ENCODE assay signal across 11 cellular contexts in the genomic region with DNA sequence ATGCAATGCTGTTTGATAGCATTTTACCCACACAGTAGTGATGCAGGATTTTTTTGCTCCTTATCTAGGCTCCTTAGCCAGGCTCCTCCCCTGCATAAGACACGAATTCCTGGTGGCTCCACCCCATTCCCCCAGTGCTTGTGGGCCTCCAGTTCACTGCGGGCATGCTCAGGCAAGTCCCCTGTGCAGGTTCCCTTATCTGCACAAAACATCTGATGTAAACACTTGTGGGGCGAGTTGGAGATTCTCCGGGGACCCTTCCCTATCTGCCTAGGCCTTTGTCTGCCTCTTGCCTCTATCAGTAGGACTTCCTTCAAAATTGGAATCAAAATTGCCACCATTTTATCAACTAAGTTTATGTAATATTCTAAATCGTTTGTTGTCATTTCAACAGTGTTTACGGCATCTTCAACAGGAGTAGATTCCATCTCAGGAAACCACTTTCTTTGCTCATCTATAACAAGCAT. TPM values are rescaled to one million over a fixed set of nuclear protein-coding genes. Genes with fewer than 3 reads are reported as not detected.
DNase-seq lines count a peak whose midpoint lies in the region; ATAC-seq, FAIRE-seq and TF ChIP-seq lines count a peak whose summit lies in the region.
"Had no signal": no experiment of that assay in that cellular context is flagged by ENCODE, and none has a peak within 500 bp of the region (broad histone marks: within the 10 kb centered on the region; RNA-seq: fewer than 3 reads in every experiment).

No MANE protein-coding gene starts in this region.

- no peak overlapping the region for H3K56ac ChIP-seq in mesendoderm (ENCODE audit: low read length)

- H2AK5ac ChIP-seq in mesendoderm (ENCODE audit: low read length): no peak overlapping the region

- H3K4me1 ChIP-seq in mesendoderm (ENCODE audit: control insufficient read depth, low read depth, low read length): no peaks in the 10 kb centered on the region
- H3K4me1 ChIP-seq in small intestine (ENCODE audit: control insufficient read depth in 2 of 2, insufficient read depth in 1 of 2, low read depth in 1 of 2, low read length in 1 of 2): no peaks in the 10 kb centered on the region

- peak; percentile 24 for DNase-seq in NCI-H1436 (lab: John Stamatoyannopoulos, UW)
- DNase-seq in NCI-H1436 treated with DMSO at 0.1 percent for 48 hours (lab: John Stamatoyannopoulos, UW): no peak
- DNase-seq in WTC11 (ENCODE audit: low spot score): peak; percentile 31
- peak; percentile 69 for DNase-seq in mesendoderm
- DNase-seq in small intestine: no peak
- no peak for DNase-seq in substantia nigra (lab: John Stamatoyannopoulos, UW)
- DNase-seq: body of pancreas had no signal

- no peaks in the 10 kb centered on the region for H3K9me3 ChIP-seq in KOPT-K1 (ENCODE audit: insufficient read depth, low read length, poor library complexity, severe bottlenecking)
- H3K9me3 ChIP-seq in small intestine (ENCODE audit: control insufficient read depth, low read depth): no peaks in the 10 kb centered on the region
- H3K9me3 ChIP-seq: body of pancreas, gastroesophageal sphincter, SJSA1 had no signal

- no peak overlapping the region for H3K18ac ChIP-seq in mesendoderm (ENCODE audit: low read length)

- no peak for TF ChIP-seq CTCF in WTC11 (IDR thresholded peaks at IDR 0.05)

- H3K4me3 ChIP-seq in mesendoderm (ENCODE audit: low read length) (no peak overlapping the region), small intestine (ENCODE audit: low read depth in 1 of 2, low read length in 2 of 2) (no peak overlapping the region)
- H3K4me3 ChIP-seq: body of pancreas, gastroesophageal sphincter, SJSA1 had no signal

- no peak overlapping the region for H4K8ac ChIP-seq in mesendoderm (ENCODE audit: low read depth, low read length)

- H3K23ac ChIP-seq in mesendoderm (ENCODE audit: low read length): no peak overlapping the region

- H3K9ac ChIP-seq in mesendoderm (ENCODE audit: low read length): no peak overlapping the region

- peak overlapping the region; percentile 27 for H3K4ac ChIP-seq in mesendoderm (ENCODE audit: low read depth, low read length)

- H3K4me2 ChIP-seq in mesendoderm (ENCODE audit: low read length): no peak overlapping the region

- POLR2A ChIA-PET in WTC11 (lab: Charles Lee): no interaction called here

- H3K36me3 ChIP-seq in KOPT-K1 (ENCODE audit: insufficient read depth, low read length): no peaks in the 10 kb centered on the region
- H3K36me3 ChIP-seq in mesendoderm (ENCODE audit: control insufficient read depth, insufficient read depth, low read length): no peaks in the 10 kb centered on the region
- H3K36me3 ChIP-seq in small intestine (ENCODE audit: control insufficient read depth in 2 of 2, insufficient read depth in 2 of 2, low read length in 2 of 2): no peaks in the 10 kb centered on the region
- H3K36me3 ChIP-seq: gastroesophageal sphincter, SJSA1 had no signal

- H3K4me3 Mint-ChIP-seq in WTC11: no peak overlapping the region

- H3K79me2 ChIP-seq in mesendoderm (ENCODE audit: control insufficient read depth, insufficient read depth, low read length): no peaks in the 10 kb centered on the region

- WGBS in mesendoderm (ENCODE audit: extremely low coverage, insufficient coverage, low lambda C conversion rate): no CpG with 5 or more reads among the region's 6 CpGs
- WGBS in small intestine, 3 donors: 60 to 77% (median 69%) methylated on average over 6 of the region's 6 CpGs

- peaks cover 22% of the 10 kb centered on the region for H3K9me3 Mint-ChIP-seq in WTC11

- CTCF ChIA-PET in WTC11 (lab: Charles Lee): no interaction called here

- no peak overlapping the region for H2BK15ac ChIP-seq in mesendoderm (replicated peaks; ENCODE audit: low read depth)

- no peak overlapping the region for H2BK5ac ChIP-seq in mesendoderm (ENCODE audit: low read length)

- no peaks in the 10 kb centered on the region for H3K79me1 ChIP-seq in mesendoderm (ENCODE audit: low read length)

- peaks cover 21% of the 10 kb centered on the region for H3K36me3 Mint-ChIP-seq in WTC11

- H3K4me1 Mint-ChIP-seq in WTC11: peaks cover 22% of the 10 kb centered on the region

- H3K27ac ChIP-seq in KOPT-K1 (ENCODE audit: low read depth, low read length, poor library complexity, severe bottlenecking) (peak overlapping the region; percentile 31), mesendoderm (ENCODE audit: low read depth, low read length) (no peak overlapping the region), small intestine (ENCODE audit: low read depth in 1 of 2, low read length in 1 of 2) (no peak overlapping the region), substantia nigra (ENCODE audit: low read depth, low read length, poor library complexity, severe bottlenecking) (no peak overlapping the region)
- H3K27ac ChIP-seq: body of pancreas, gastroesophageal sphincter, SJSA1 had no signal

- H2BK120ac ChIP-seq in mesendoderm (ENCODE audit: low read depth, low read length): no peak overlapping the region

- no peak for FAIRE-seq in small intestine (lab: Jason Lieb, UNC)

- H3K27ac Mint-ChIP-seq in WTC11: peak overlapping the region; percentile 37; the same call in 1 of the 2 replicates

- H4K5ac ChIP-seq in mesendoderm (ENCODE audit: low read length): no peak overlapping the region

- peak; percentile 79 for ATAC-seq in WTC11
- ATAC-seq in HG02981 (IDR thresholded peaks at IDR 0.05; ENCODE audit: unreplicated experiment): no peak
- ATAC-seq: body of pancreas, gastroesophageal sphincter had no signal

- H3K27me3 Mint-ChIP-seq in WTC11 (ENCODE audit: low read depth): no peaks in the 10 kb centered on the region

- H3K27me3 ChIP-seq in mesendoderm (ENCODE audit: insufficient read depth, low read length, poor library complexity) (no peaks in the 10 kb centered on the region), small intestine (ENCODE audit: control insufficient read depth in 2 of 2, insufficient read depth in 2 of 2, low read length in 2 of 2) (no peaks in the 10 kb centered on the region)
- H3K27me3 ChIP-seq: body of pancreas, gastroesophageal sphincter, SJSA1 had no signal

TF ChIP-seq in WTC11, 78 proteins besides CTCF, POLR2A, EP300 and RAD21 (continues in another document):
- TF ChIP-seq ELF4 (CRISPR knock-in tag; IDR thresholded peaks at IDR 0.05; ENCODE audit: low read depth) (no peak), SMAD4 (CRISPR knock-in tag; IDR thresholded peaks at IDR 0.05) (no peak), ESRRA (CRISPR knock-in tag; IDR thresholded peaks at IDR 0.05; ENCODE audit: borderline replicate concordance) (no peak), GTF2I (CRISPR knock-in tag; conservative IDR thresholded peaks at IDR 0.05) (no peak), FOXK1 (CRISPR knock-in tag; IDR thresholded peaks at IDR 0.05) (no peak)
- TF ChIP-seq, protein P1, sequence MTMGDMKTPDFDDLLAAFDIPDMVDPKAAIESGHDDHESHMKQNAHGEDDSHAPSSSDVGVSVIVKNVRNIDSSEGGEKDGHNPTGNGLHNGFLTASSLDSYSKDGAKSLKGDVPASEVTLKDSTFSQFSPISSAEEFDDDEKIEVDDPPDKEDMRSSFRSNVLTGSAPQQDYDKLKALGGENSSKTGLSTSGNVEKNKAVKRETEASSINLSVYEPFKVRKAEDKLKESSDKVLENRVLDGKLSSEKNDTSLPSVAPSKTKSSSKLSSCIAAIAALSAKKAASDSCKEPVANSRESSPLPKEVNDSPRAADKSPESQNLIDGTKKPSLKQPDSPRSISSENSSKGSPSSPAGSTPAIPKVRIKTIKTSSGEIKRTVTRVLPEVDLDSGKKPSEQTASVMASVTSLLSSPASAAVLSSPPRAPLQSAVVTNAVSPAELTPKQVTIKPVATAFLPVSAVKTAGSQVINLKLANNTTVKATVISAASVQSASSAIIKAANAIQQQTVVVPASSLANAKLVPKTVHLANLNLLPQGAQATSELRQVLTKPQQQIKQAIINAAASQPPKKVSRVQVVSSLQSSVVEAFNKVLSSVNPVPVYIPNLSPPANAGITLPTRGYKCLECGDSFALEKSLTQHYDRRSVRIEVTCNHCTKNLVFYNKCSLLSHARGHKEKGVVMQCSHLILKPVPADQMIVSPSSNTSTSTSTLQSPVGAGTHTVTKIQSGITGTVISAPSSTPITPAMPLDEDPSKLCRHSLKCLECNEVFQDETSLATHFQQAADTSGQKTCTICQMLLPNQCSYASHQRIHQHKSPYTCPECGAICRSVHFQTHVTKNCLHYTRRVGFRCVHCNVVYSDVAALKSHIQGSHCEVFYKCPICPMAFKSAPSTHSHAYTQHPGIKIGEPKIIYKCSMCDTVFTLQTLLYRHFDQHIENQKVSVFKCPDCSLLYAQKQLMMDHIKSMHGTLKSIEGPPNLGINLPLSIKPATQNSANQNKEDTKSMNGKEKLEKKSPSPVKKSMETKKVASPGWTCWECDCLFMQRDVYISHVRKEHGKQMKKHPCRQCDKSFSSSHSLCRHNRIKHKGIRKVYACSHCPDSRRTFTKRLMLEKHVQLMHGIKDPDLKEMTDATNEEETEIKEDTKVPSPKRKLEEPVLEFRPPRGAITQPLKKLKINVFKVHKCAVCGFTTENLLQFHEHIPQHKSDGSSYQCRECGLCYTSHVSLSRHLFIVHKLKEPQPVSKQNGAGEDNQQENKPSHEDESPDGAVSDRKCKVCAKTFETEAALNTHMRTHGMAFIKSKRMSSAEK (CRISPR knock-in tag; IDR thresholded peaks at IDR 0.05; ENCODE audit: borderline replicate concordance): no peak
- TF ChIP-seq, protein P2, sequence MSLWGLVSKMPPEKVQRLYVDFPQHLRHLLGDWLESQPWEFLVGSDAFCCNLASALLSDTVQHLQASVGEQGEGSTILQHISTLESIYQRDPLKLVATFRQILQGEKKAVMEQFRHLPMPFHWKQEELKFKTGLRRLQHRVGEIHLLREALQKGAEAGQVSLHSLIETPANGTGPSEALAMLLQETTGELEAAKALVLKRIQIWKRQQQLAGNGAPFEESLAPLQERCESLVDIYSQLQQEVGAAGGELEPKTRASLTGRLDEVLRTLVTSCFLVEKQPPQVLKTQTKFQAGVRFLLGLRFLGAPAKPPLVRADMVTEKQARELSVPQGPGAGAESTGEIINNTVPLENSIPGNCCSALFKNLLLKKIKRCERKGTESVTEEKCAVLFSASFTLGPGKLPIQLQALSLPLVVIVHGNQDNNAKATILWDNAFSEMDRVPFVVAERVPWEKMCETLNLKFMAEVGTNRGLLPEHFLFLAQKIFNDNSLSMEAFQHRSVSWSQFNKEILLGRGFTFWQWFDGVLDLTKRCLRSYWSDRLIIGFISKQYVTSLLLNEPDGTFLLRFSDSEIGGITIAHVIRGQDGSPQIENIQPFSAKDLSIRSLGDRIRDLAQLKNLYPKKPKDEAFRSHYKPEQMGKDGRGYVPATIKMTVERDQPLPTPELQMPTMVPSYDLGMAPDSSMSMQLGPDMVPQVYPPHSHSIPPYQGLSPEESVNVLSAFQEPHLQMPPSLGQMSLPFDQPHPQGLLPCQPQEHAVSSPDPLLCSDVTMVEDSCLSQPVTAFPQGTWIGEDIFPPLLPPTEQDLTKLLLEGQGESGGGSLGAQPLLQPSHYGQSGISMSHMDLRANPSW (CRISPR knock-in tag; conservative IDR thresholded peaks at IDR 0.05; ENCODE audit: low read depth): no peak

RNA-seq across cellular contexts. Expression of gene STK17A, which starts 5.4 kb away (rescaled TPM):
- total RNA-seq in WTC11 (2021): 12.2 to 17.6 TPM (median 15.1 TPM) in 3 replicates
- 10.7 TPM for polyA plus RNA-seq in mesendoderm (2013, experiment 1 of 2)
- 10.8 TPM for polyA plus RNA-seq in mesendoderm (2013, experiment 2 of 2)
- 10 to 100 TPM in 2 of 3 donors, 1 to 10 TPM in 1; 6.6 to 11.9 (median 11.2) TPM for polyA plus RNA-seq in small intestine

Comparison
In these comparisons a context has a peak if more than half of its experiments do, and no peak if none do; other contexts are left out.
1. DNase-seq: peak in NCI-H1436 (single experiment), WTC11 (single experiment) and mesendoderm (single experiment); none in NCI-H1436 treated with DMSO at 0.1 percent for 48 hours (single experiment), small intestine (single experiment) and substantia nigra (0 of 49).